In the genomic region with DNA sequence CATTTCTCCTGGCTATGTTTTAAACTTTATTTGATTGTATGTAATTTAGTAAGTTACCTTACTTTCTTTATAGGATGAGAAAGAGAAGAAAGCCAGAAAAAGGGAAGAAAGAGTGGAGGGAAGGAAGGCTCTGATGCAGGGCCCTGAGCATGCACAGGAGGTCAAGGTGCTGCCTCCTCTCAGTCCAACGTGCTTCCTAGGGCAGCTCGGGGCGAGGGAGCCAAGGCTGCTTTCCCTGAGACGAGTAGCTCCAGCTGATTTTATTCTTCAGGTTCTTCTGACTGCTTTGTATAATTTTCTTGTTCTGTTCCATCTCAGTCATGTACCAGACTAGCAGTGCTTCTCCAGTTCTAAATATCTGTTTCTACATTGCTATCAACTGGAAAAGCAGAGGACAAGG, we compare ENCODE assay signal across 31 cellular contexts. TPM values are rescaled to one million over a fixed set of nuclear protein-coding genes. Genes with fewer than 3 reads are reported as not detected.
DNase-seq lines count a peak whose midpoint lies in the region; FAIRE-seq and TF ChIP-seq lines count a peak whose summit lies in the region.
"Had no signal": no experiment of that assay in that cellular context is flagged by ENCODE, and none has a peak within 500 bp of the region (broad histone marks: within the 10 kb centered on the region; RNA-seq: fewer than 3 reads in every experiment).

No MANE protein-coding gene starts in this region.

- no peaks in the 10 kb centered on the region for H3K36me3 Mint-ChIP-seq in MCF 10A (ENCODE audit: insufficient read depth, unreplicated experiment)
- H3K36me3 Mint-ChIP-seq in nephron (ENCODE audit: low read depth): no peaks in the 10 kb centered on the region
- H3K36me3 Mint-ChIP-seq: CD4-positive, CD25-positive, alpha-beta regulatory T cell had no signal

- H3K4me3 ChIP-seq in breast epithelium: no peak overlapping the region
- no peak overlapping the region for H3K4me3 ChIP-seq in tibial nerve
- H3K4me3 ChIP-seq in kidney (ENCODE audit: low read length in 2 of 2): no peak overlapping the region
- H3K4me3 ChIP-seq: adrenal gland, sigmoid colon, upper lobe of right lung had no signal

- H3K4me3 Mint-ChIP-seq in MCF 10A (ENCODE audit: unreplicated experiment) (no peak overlapping the region), nephron (peak overlapping the region; percentile 54 to 91 (median 84))
- H3K4me3 Mint-ChIP-seq: activated CD4-positive, alpha-beta memory T cell treated with anti-CD3 and anti-CD28 coated beads, Interleukin-2, amount 10 ng/mL, durations not matched to agents 7 days and 5 days; activated naive CD4-positive, alpha-beta T cell treated with anti-CD3 and anti-CD28 coated beads for 36 hours; H9; T-helper 17 cell had no signal

- H3K9ac ChIP-seq in kidney (ENCODE audit: low read length in 2 of 2): no peak overlapping the region

- H3K9me3 ChIP-seq in breast epithelium (no peaks in the 10 kb centered on the region), tibial nerve (no peaks in the 10 kb centered on the region), kidney (ENCODE audit: control insufficient read depth in 1 of 2, low read length in 2 of 2) (no peaks in the 10 kb centered on the region)
- H3K9me3 ChIP-seq: adrenal gland, sigmoid colon, upper lobe of right lung had no signal

- H3K9me3 Mint-ChIP-seq in MCF 10A (ENCODE audit: unreplicated experiment): no peaks in the 10 kb centered on the region
- no peaks in the 10 kb centered on the region for H3K9me3 Mint-ChIP-seq in nephron
- H3K9me3 Mint-ChIP-seq: activated CD4-positive, alpha-beta memory T cell treated with anti-CD3 and anti-CD28 coated beads, Interleukin-2, amount 10 ng/mL, durations not matched to agents 7 days and 5 days; activated naive CD4-positive, alpha-beta T cell treated with anti-CD3 and anti-CD28 coated beads for 36 hours; CD4-positive, CD25-positive, alpha-beta regulatory T cell; H9 had no signal

- no TSS peak for BruUV-seq in MCF 10A (replicated peaks; lab: Mats Ljungman, UMichigan)

- FAIRE-seq in kidney (lab: Jason Lieb, UNC): no peak
- FAIRE-seq: bronchial epithelial cell, TTC549 had no signal

- no peaks in the 10 kb centered on the region for H3K36me3 ChIP-seq in breast epithelium
- H3K36me3 ChIP-seq in tibial nerve: no peaks in the 10 kb centered on the region
- H3K36me3 ChIP-seq in kidney (ENCODE audit: control insufficient read depth in 1 of 2, insufficient read depth in 2 of 2, low read length in 2 of 2): no peaks in the 10 kb centered on the region
- H3K36me3 ChIP-seq: adrenal gland, sigmoid colon, upper lobe of right lung had no signal

- H3K4me1 ChIP-seq in breast epithelium (no peaks in the 10 kb centered on the region), tibial nerve (peaks cover 0 to 81% (median 13%) of the 10 kb centered on the region in 4 donors), kidney (ENCODE audit: control insufficient read depth in 1 of 2, insufficient read depth in 1 of 2, low read depth in 1 of 2, low read length in 2 of 2) (peaks cover 0 to 13% of the 10 kb centered on the region in 2 donors)

- DNase-seq in MCF 10A (ENCODE audit: unreplicated experiment) (no peak), breast epithelium (ENCODE audit: low spot score in 2 of 2) (no peak), caudate nucleus (lab: John Stamatoyannopoulos, UW) (no peak), tibial nerve (ENCODE audit: low spot score in 2 of 2) (no peak), kidney (no peak)
- no peak for DNase-seq in stimulated activated CD4-positive, alpha-beta T cell treated with anti-CD3 and anti-CD28 coated beads, Interleukin-4, amount 100 ng/mL, for 4 hours
- no peak for DNase-seq in central memory CD4-positive, alpha-beta T cell
- DNase-seq: 8988T; activated CD4-positive, alpha-beta memory T cell treated with anti-CD3 and anti-CD28 coated beads, Interleukin-2, amount 10 ng/mL, durations not matched to agents 7 days and 5 days; activated CD4-positive, CD25-positive, alpha-beta regulatory T cell treated with anti-CD3 and anti-CD28 coated beads, Interleukin-2, amount 50 U/mL, for 72 hours; activated CD8-positive, alpha-beta memory T cell treated with anti-CD3 and anti-CD28 coated beads, Interleukin-2, amount 50 U/mL, for 4 hours; activated naive CD4-positive, alpha-beta T cell treated with anti-CD3 and anti-CD28 coated beads for 36 hours; adrenal gland; CD4-positive, CD25-positive, alpha-beta regulatory T cell; DMS79 treated with DMSO at 0.1 percent for 48 hours; GDM1; H9; KG1; mammary epithelial cell; MM.1S; NCI-H1105 treated with DMSO at 0.1 percent for 48 hours; NCI-H2029; stimulated activated CD4-positive, alpha-beta T cell treated with anti-CD3 and anti-CD28 coated beads, Interleukin-4, amount 100 ng/mL, for 1 hour; T-helper 17 cell; upper lobe of right lung had no signal

- 44 to 48% methylated on average over 4 of the region's 4 CpGs for WGBS in tibial nerve, 2 donors

- TF ChIP-seq CTCF in MCF 10A (IDR thresholded peaks at IDR 0.05; ENCODE audit: unreplicated experiment) (no peak), breast epithelium (IDR thresholded peaks at IDR 0.05) (no peak), nephron (IDR thresholded peaks at IDR 0.05; ENCODE audit: unreplicated experiment in 3 of 3) (no peak), tibial nerve (IDR thresholded peaks at IDR 0.05) (no peak), kidney (IDR thresholded peaks at IDR 0.05; ENCODE audit: borderline replicate concordance, extremely low read depth, insufficient read depth) (no peak)

- H3K27me3 ChIP-seq in breast epithelium (no peaks in the 10 kb centered on the region), tibial nerve (peaks cover 0 to 9% of the 10 kb centered on the region in 2 donors)
- H3K27me3 ChIP-seq: upper lobe of right lung had no signal

- H3K4me1 Mint-ChIP-seq in MCF 10A (ENCODE audit: insufficient read depth, unreplicated experiment): peaks cover 14% of the 10 kb centered on the region
- H3K4me1 Mint-ChIP-seq in nephron: peaks cover 57% of the 10 kb centered on the region

- TF ChIP-seq POLR2A in breast epithelium (IDR thresholded peaks at IDR 0.05): no peak
- TF ChIP-seq POLR2A in tibial nerve (IDR thresholded peaks at IDR 0.05): no peak

- H3K27ac Mint-ChIP-seq in MCF 10A (ENCODE audit: low read depth, unreplicated experiment): peak overlapping the region; percentile 32
- peak overlapping the region; percentile 39 to 85 (median 82) for H3K27ac Mint-ChIP-seq in nephron
- H3K27ac Mint-ChIP-seq: activated CD4-positive, alpha-beta memory T cell treated with anti-CD3 and anti-CD28 coated beads, Interleukin-2, amount 10 ng/mL, durations not matched to agents 7 days and 5 days; activated naive CD4-positive, alpha-beta T cell treated with anti-CD3 and anti-CD28 coated beads for 36 hours; CD4-positive, CD25-positive, alpha-beta regulatory T cell; H9; progenitor cell of endocrine pancreas; T-helper 17 cell had no signal

- no peaks in the 10 kb centered on the region for H3K27me3 Mint-ChIP-seq in MCF 10A (ENCODE audit: insufficient read depth, unreplicated experiment)
- peaks cover 26% of the 10 kb centered on the region for H3K27me3 Mint-ChIP-seq in nephron (ENCODE audit: low read depth)

- intact Hi-C loops in MCF 10A (cut with micrococcal nuclease) (no loop called here), breast epithelium (cut with DNase I; ENCODE audit: low total_unique reads) (no loop called here), kidney (cut with DNase I) (no loop called here)

- CTCF ChIA-PET in MCF 10A (lab: Yijun Ruan, JAX): interaction anchor here (0.7 kb wide), 1 partner anchor 13 kb away, joined by 3 read pairs; no protein-coding TSS in a partner anchor

- POLR2A ChIA-PET in MCF 10A (lab: Yijun Ruan, JAX): interaction anchor here (0.5 to 0.7 kb wide), 2 partner anchors 31 to 71 kb away, joined by 3 read pairs; no protein-coding TSS in a partner anchor

- H3K27ac ChIP-seq in breast epithelium (peak overlapping the region in 1 of 2 donors; percentile 78), caudate nucleus (ENCODE audit: low read depth, low read length) (peak overlapping the region; percentile 44), tibial nerve (peak overlapping the region in 3 of 4 donors; percentile 45 to 92 (median 65)), kidney (ENCODE audit: low read depth in 2 of 2, low read length in 2 of 2) (no peak overlapping the region)
- H3K27ac ChIP-seq: HL-60, upper lobe of right lung had no signal

- TF ChIP-seq EP300 in tibial nerve (IDR thresholded peaks at IDR 0.05): no peak

RNA-seq across cellular contexts. Expression of a gene that starts 3.4 kb away (rescaled TPM):
- total RNA-seq in MCF 10A (2022): 0.47 and 0.79 TPM in 2 replicates
- total RNA-seq in breast epithelium: 10 to 100 TPM in 1 of 3 donors, 1 to 10 TPM in 2; 2.9 to 11.2 (median 3.5) TPM
- 10 to 100 TPM in 1 of 4 donors, 1 to 10 TPM in 3; 6.3 to 12.6 (median 9.6) TPM for total RNA-seq in tibial nerve
- 7.9 TPM for total RNA-seq in kidney
- polyA plus RNA-seq in kidney (ENCODE audit: insufficient read depth, low read depth, low replicate concordance): 9.0 TPM
- total RNA-seq: activated CD4-positive, alpha-beta memory T cell treated with anti-CD3 and anti-CD28 coated beads, Interleukin-2, amount 10 ng/mL, durations not matched to agents 7 days and 5 days; activated naive CD4-positive, alpha-beta T cell treated with anti-CD3 and anti-CD28 coated beads for 36 hours; CD4-positive, CD25-positive, alpha-beta regulatory T cell; T-helper 17 cell had no signal
- polyA plus RNA-seq: CD4-positive, CD25-positive, alpha-beta regulatory T cell had no signal

Comparison
In these comparisons a context has a peak if more than half of its experiments do, and no peak if none do; other contexts are left out.
1. H3K27ac ChIP-seq: peak in caudate nucleus (single experiment) and tibial nerve (3 of 4); none in kidney (0 of 2).